ENCODE assay signal across 8 cellular contexts in the genomic region with DNA sequence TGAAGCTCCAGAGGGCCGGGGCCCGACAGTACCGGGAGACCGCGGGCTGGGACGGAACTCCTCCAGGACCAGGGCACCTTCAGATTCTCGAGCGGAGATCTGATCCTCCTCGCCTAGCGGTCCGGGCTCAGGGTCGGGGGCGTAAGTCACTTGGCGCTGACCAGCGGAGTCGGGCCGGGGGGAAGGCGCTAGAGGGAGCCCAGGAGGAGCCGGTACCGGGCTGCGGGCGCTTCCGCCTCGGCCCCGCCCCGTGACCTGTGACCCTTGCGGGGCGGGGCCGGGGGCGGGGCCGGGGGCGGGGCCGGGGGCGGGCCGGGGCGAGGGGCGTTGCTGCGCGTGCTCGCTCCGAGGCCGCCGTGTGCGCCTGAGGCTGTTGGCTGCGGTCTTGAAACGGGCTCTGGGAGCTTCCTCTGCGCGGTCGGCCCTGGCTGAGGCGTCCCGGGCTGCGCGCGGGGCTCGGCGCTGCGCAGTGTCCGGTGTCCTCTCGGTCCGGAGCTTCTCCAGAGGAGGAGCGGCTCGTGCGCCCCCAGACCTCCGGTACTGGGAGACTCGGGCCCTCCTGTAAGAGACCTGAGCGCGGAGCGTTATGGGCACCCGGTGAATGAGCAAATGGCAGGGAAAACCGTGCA. TPM values are rescaled to one million over a fixed set of nuclear protein-coding genes. Genes with fewer than 3 reads are reported as not detected.
DNase-seq lines count a peak whose midpoint lies in the region; ATAC-seq, FAIRE-seq and TF ChIP-seq lines count a peak whose summit lies in the region.

A gene (minus strand): TSS at position 239 of the 629 bp plus-strand sequence. CDS start 373 bp downstream, outside the sequence.

- ATAC-seq in A549 (peak; percentile 81 to 83), GM18502 (IDR thresholded peaks at IDR 0.05; ENCODE audit: poor library complexity, unreplicated experiment) (peak; percentile 83), HG03039 (IDR thresholded peaks at IDR 0.05; ENCODE audit: unreplicated experiment) (peak; percentile 77), right lobe of liver (peak; percentile 86 to 93 (median 90))

- H3K4me1 ChIP-seq in A549, result peaks cover 10% of the 10 kb centered on the region; the same call in 2 of the 3 replicates
- H3K4me1 ChIP-seq in right lobe of liver, result peaks cover 0 to 6% (median 0%) of the 10 kb centered on the region in 4 donors

- 3% methylated on average over 14 of the region's 70 CpGs for WGBS in A549 (ENCODE audit: missing lambda C conversion rate)
- WGBS in right lobe of liver (ENCODE audit: insufficient coverage, low coverage, low lambda C conversion rate, missing lambda C conversion rate), result no CpG with 5 or more reads among the region's 70 CpGs

- peak in 1 of 2 experiments; percentile 31; a peak in 1 of 5 replicates for TF ChIP-seq RAD21 in A549 (conservative IDR thresholded peaks at IDR 0.05 in 1 of 2, IDR thresholded peaks at IDR 0.05 in 1 of 2)

- H3K4me2 ChIP-seq in A549, result peak within 1 kb of the TSS; percentile 95

- CTCF ChIA-PET in A549 (lab: Yijun Ruan, JAX), result interaction anchor here (0.7 to 1.8 kb wide), 7 partner anchors 9 to 162 kb away, joined by 3 to 11 read pairs (median 4); no protein-coding TSS in a partner anchor

- TF ChIP-seq CTCF in A549 (IDR thresholded peaks at IDR 0.05) (peak; percentile 32; the same call in 2 of the 3 replicates), right lobe of liver (IDR thresholded peaks at IDR 0.05) (peak in 3 of 4 donors; percentile 38 to 65 (median 47))

- peak within 1 kb of the TSS; percentile 62 for H3K4me3 ChIP-seq in A549
- H3K4me3 ChIP-seq in right lobe of liver, result peak within 1 kb of the TSS; percentile 85 to 89 (median 87)

- peak in 1 of 2 experiments; percentile 56 for DNase-seq in A549 (ENCODE audit: low read depth in 1 of 2, low spot score in 1 of 2)
- DNase-seq in NCI-H510A treated with DMSO at 0.1 percent for 48 hours (lab: John Stamatoyannopoulos, UW), result peak; percentile 31
- DNase-seq in activated CD4-positive, alpha-beta T cell treated with anti-CD3 and anti-CD28 coated beads, Interleukin-2, amount 50 U/mL, for 1 hour, result peak; percentile 67
- DNase-seq in dermis microvascular lymphatic vessel endothelial cell (ENCODE audit: low read depth in 2 of 2), result peak; percentile 59 to 89
- DNase-seq in right lobe of liver, result peak; percentile 88 to 91 (median 91)
- peak; percentile 75 for DNase-seq in stimulated activated CD4-positive, alpha-beta T cell treated with anti-CD3 and anti-CD28 coated beads, Interleukin-4, amount 100 ng/mL, for 24 hours

- TF ChIP-seq EP300 in A549 (IDR thresholded peaks at IDR 0.05), result no peak

- H3K36me3 ChIP-seq in right lobe of liver, result no peaks in the 10 kb centered on the region

- H3K9me3 ChIP-seq in A549 (no peaks in the 10 kb centered on the region), right lobe of liver (no peaks in the 10 kb centered on the region)

- no peak for FAIRE-seq in A549 (lab: Jason Lieb, UNC)

- TF ChIP-seq POLR2A in A549 (IDR thresholded peaks at IDR 0.05; ENCODE audit: low read length) (peak; percentile 55), right lobe of liver (IDR thresholded peaks at IDR 0.05) (peak; percentile 82)

- POLR2A ChIA-PET in A549 (lab: Yijun Ruan, JAX), result interaction anchor here (0.6 kb wide), 2 partner anchors 32 to 239 kb away, joined by 3 to 4 read pairs; no protein-coding TSS in a partner anchor

- H3K27me3 ChIP-seq in right lobe of liver, result no peaks in the 10 kb centered on the region

- peak within 1 kb of the TSS; percentile 72 to 97 for H3K27ac ChIP-seq in A549
- H3K27ac ChIP-seq in right lobe of liver, result peak within 1 kb of the TSS; percentile 65 to 75 (median 67)

- intact Hi-C loops in right lobe of liver (cut with DNase I), result loop anchor here in 1 of 2 donors (5.0 kb wide), 1 partner anchor 69 kb away; no protein-coding TSS in a partner anchor

TF ChIP-seq in A549, 52 proteins besides CTCF, POLR2A, EP300 and RAD21:
- TF ChIP-seq PHF8 (IDR thresholded peaks at IDR 0.05; ENCODE audit: borderline replicate concordance, low read depth) (0 out of 2 replicates have a peak, but pooled peaks have one; percentile 10), SMC3 (IDR thresholded peaks at IDR 0.05) (peak; percentile 37; the same call in 2 of the 3 replicates), HDAC2 (IDR thresholded peaks at IDR 0.05) (no peak)
TF ChIP-seq in A549: peak in this region for 2.

RNA-seq across cellular contexts. Expression of the gene that starts here (rescaled TPM):
- polyA plus RNA-seq in A549 (2011; rRNA removed) (7.7 and 9.1 TPM in 2 replicates), A549 (2017; fragmentation: RNase III; extraction: RNeasy Plus Mini Kit Qiagen cat#74134 plus additional on column Dnase treatment) (15.9 to 22.5 TPM (median 19.5 TPM) in 3 replicates)
- polyA plus RNA-seq in A549 (2012; cell fraction: cytosol; rRNA removed), result 10.3 and 15.6 TPM in 2 replicates
- 86.8 and 111 TPM in 2 replicates for polyA plus RNA-seq in A549 (2012; cell fraction: nucleus; rRNA removed)
- 4.3 and 6.0 TPM in 2 replicates for polyA minus RNA-seq in A549 (2011; rRNA and poly(A)+ RNA removed)
- total RNA-seq in dermis microvascular lymphatic vessel endothelial cell (8.0 and 18.6 TPM in 2 replicates), right lobe of liver (10 to 100 TPM; 20.8 to 47.3 (median 38.6) TPM)
